ENCODE assay signal across 22 cellular contexts in genomic region chr4:122104184-122104583, GRCh38. TPM values are rescaled to one million over a fixed set of nuclear protein-coding genes. Genes with fewer than 3 reads are reported as not detected.
A peak's percentile ranks its signal among the peaks of the same experiment; 100 is the strongest.
DNase-seq lines count a peak whose midpoint lies in the region; ATAC-seq and TF ChIP-seq lines count a peak whose summit lies in the region.
"Had no signal": no experiment of that assay in that cellular context is flagged by ENCODE, and none has a peak within 500 bp of the region (broad histone marks: within the 10 kb centered on the region; RNA-seq: fewer than 3 reads in every experiment).

No MANE protein-coding gene starts in this region.

- H3K27ac Mint-ChIP-seq in MCF 10A (ENCODE audit: low read depth, unreplicated experiment): no peak overlapping the region
- H3K27ac Mint-ChIP-seq in WTC11: no peak overlapping the region
- no peak overlapping the region for H3K27ac Mint-ChIP-seq in activated naive CD4-positive, alpha-beta T cell treated with anti-CD3 and anti-CD28 coated beads, Interleukin-2, amount 10 ng/mL, durations not matched to agents 7 days and 5 days

- H3K4me1 ChIP-seq in mammary epithelial cell (ENCODE audit: insufficient read depth, low read length): no peaks in the 10 kb centered on the region

- H3K9me3 Mint-ChIP-seq in MCF 10A (ENCODE audit: unreplicated experiment): no peaks in the 10 kb centered on the region
- H3K9me3 Mint-ChIP-seq in WTC11: 0 out of 2 replicates have a peak, but pooled peaks cover 6% of the 10 kb centered on the region
- no peaks in the 10 kb centered on the region for H3K9me3 Mint-ChIP-seq in activated naive CD4-positive, alpha-beta T cell treated with anti-CD3 and anti-CD28 coated beads, Interleukin-2, amount 10 ng/mL, durations not matched to agents 7 days and 5 days
- H3K9me3 Mint-ChIP-seq: CD8-positive, alpha-beta memory T cell had no signal

- H3K79me2 ChIP-seq in mammary epithelial cell (ENCODE audit: insufficient read depth, low read length): no peaks in the 10 kb centered on the region

- H3K27me3 Mint-ChIP-seq in MCF 10A (ENCODE audit: insufficient read depth, unreplicated experiment): no peaks in the 10 kb centered on the region
- peaks cover 43% of the 10 kb centered on the region for H3K27me3 Mint-ChIP-seq in WTC11 (ENCODE audit: low read depth)
- peaks cover 14% of the 10 kb centered on the region for H3K27me3 Mint-ChIP-seq in activated naive CD4-positive, alpha-beta T cell treated with anti-CD3 and anti-CD28 coated beads, Interleukin-2, amount 10 ng/mL, durations not matched to agents 7 days and 5 days

- no peak overlapping the region for H3K4me2 ChIP-seq in mammary epithelial cell (ENCODE audit: insufficient read depth, low read depth, low read length)
- H3K4me2 ChIP-seq: BLaER1 treated with 17β-estradiol and CSF1 and Interleukin-3, amounts not matched to agents 10 nM and 100 nM; KMS-11 had no signal

- no peak for TF ChIP-seq CTCF in MCF 10A (IDR thresholded peaks at IDR 0.05; ENCODE audit: unreplicated experiment)
- TF ChIP-seq CTCF in mammary epithelial cell (conservative IDR thresholded peaks at IDR 0.05 in 1 of 2, IDR thresholded peaks at IDR 0.05 in 1 of 2; ENCODE audit: extremely low read depth in 1 of 2, insufficient read depth in 1 of 2, low read depth in 1 of 2, low read length in 2 of 2): no peak
- no peak for TF ChIP-seq CTCF in WTC11 (IDR thresholded peaks at IDR 0.05)
- TF ChIP-seq CTCF in coronary artery (IDR thresholded peaks at IDR 0.05): no peak

- H2AFZ ChIP-seq in mammary epithelial cell (ENCODE audit: low read depth, low read length): no peak overlapping the region

- CTCF ChIA-PET in MCF 10A (lab: Yijun Ruan, JAX): no interaction called here
- CTCF ChIA-PET in mammary epithelial cell (lab: Charles Lee; ENCODE audit: low non-redundant PET): interaction anchor here (0.6 kb wide), 1 partner anchor 48 kb away, joined by 5 read pairs; no protein-coding TSS in a partner anchor
- CTCF ChIA-PET in WTC11 (lab: Charles Lee): no interaction called here
- CTCF ChIA-PET in activated naive CD4-positive, alpha-beta T cell treated with anti-CD3 and anti-CD28 coated beads, Interleukin-2, amount 10 ng/mL, durations not matched to agents 7 days and 5 days (lab: Charles Lee): no interaction called here

- dilution Hi-C loops in mammary epithelial cell (cut with HindIII; ENCODE audit: low sequenced_read_pairs): no loop called here

- DNase-seq in MCF 10A (ENCODE audit: unreplicated experiment) (peak; percentile 11), mammary epithelial cell (no peak), WTC11 (ENCODE audit: low spot score) (no peak), glomerular visceral epithelial cell (ENCODE audit: extremely low spot score) (peak; percentile 10), CD1c-positive myeloid dendritic cell (ENCODE audit: extremely low spot score) (no peak), NAMALWA (ENCODE audit: low spot score) (no peak), coronary artery (ENCODE audit: low spot score) (no peak)
- DNase-seq in activated naive CD4-positive, alpha-beta T cell treated with anti-CD3 and anti-CD28 coated beads, Interleukin-2, amount 10 ng/mL, durations not matched to agents 7 days and 5 days: no peak
- DNase-seq: CD8-positive, alpha-beta memory T cell; DMS79 treated with DMSO at 0.1 percent for 48 hours; HCEC 1CT; NCI-H1092 treated with DMSO at 0.1 percent for 48 hours; NCI-H146; NCI-H2029 treated with DMSO at 0.1 percent for 48 hours; NCI-H2171; NCI-H446 treated with DMSO at 0.1 percent for 48 hours; NCI-H69; NK-92 treated with Interleukin-12 subunit alpha and Interleukin-12 subunit beta, amount 100 ng/mL, for 24 hours; Right ventricle myocardium superior had no signal

- POLR2A ChIA-PET in MCF 10A (lab: Yijun Ruan, JAX): interaction anchor here (1.2 kb wide), 1 partner anchor 13 kb away, joined by 3 read pairs; no protein-coding TSS in a partner anchor
- POLR2A ChIA-PET in WTC11 (lab: Charles Lee): no interaction called here

- in situ Hi-C loops in mammary epithelial cell (cut with MboI; ENCODE audit: low sequenced_read_pairs in 2 of 2): no loop called here

- ATAC-seq in WTC11: peak; percentile 41; the same call in 1 of the 2 replicates

- H3K27ac ChIP-seq in mammary epithelial cell (ENCODE audit: insufficient read depth, low read depth, low read length) (no peak overlapping the region), coronary artery (no peak overlapping the region)
- H3K27ac ChIP-seq: BLaER1 treated with 17β-estradiol and CSF1 and Interleukin-3, amounts not matched to agents 10 nM and 100 nM; KMS-11; SK-N-MC had no signal

- intact Hi-C loops in MCF 10A (cut with micrococcal nuclease): no loop called here
- intact Hi-C loops in mammary epithelial cell (cut with micrococcal nuclease): no loop called here

- no peak overlapping the region for H3K4me3 Mint-ChIP-seq in MCF 10A (ENCODE audit: unreplicated experiment)
- H3K4me3 Mint-ChIP-seq in WTC11: no peak overlapping the region
- H3K4me3 Mint-ChIP-seq in activated naive CD4-positive, alpha-beta T cell treated with anti-CD3 and anti-CD28 coated beads, Interleukin-2, amount 10 ng/mL, durations not matched to agents 7 days and 5 days: no peak overlapping the region
- H3K4me3 Mint-ChIP-seq: CD8-positive, alpha-beta memory T cell had no signal

- H3K4me3 ChIP-seq in mammary epithelial cell (replicated peaks in 1 of 3; ENCODE audit: insufficient read depth in 1 of 3, low read depth in 2 of 3, low read length in 3 of 3) (no peak overlapping the region), coronary artery (no peak overlapping the region)
- H3K4me3 ChIP-seq: BLaER1 treated with 17β-estradiol and CSF1 and Interleukin-3, amounts not matched to agents 10 nM and 100 nM; SK-N-MC had no signal

- H3K36me3 ChIP-seq in mammary epithelial cell (ENCODE audit: insufficient read depth, low read length): no peaks in the 10 kb centered on the region
- H3K36me3 ChIP-seq: BLaER1 treated with 17β-estradiol and CSF1 and Interleukin-3, amounts not matched to agents 10 nM and 100 nM had no signal

- BruUV-seq in MCF 10A (replicated peaks; lab: Mats Ljungman, UMichigan) (no TSS peak), mammary epithelial cell (replicated peaks; lab: Mats Ljungman, UMichigan) (no TSS peak)

- H3K4me1 Mint-ChIP-seq in MCF 10A (ENCODE audit: insufficient read depth, unreplicated experiment) (no peaks in the 10 kb centered on the region), WTC11 (peaks cover 36% of the 10 kb centered on the region)
- peaks cover 16% of the 10 kb centered on the region for H3K4me1 Mint-ChIP-seq in activated naive CD4-positive, alpha-beta T cell treated with anti-CD3 and anti-CD28 coated beads, Interleukin-2, amount 10 ng/mL, durations not matched to agents 7 days and 5 days

- H3K9me3 ChIP-seq in mammary epithelial cell (replicated peaks; ENCODE audit: insufficient read depth, low read length): no peaks in the 10 kb centered on the region
- H3K9me3 ChIP-seq: BLaER1 treated with 17β-estradiol and CSF1 and Interleukin-3, amounts not matched to agents 10 nM and 100 nM had no signal

- H4K20me1 ChIP-seq in mammary epithelial cell (ENCODE audit: insufficient read depth, low read length): no peaks in the 10 kb centered on the region
- H4K20me1 ChIP-seq: BLaER1 treated with 17β-estradiol and CSF1 and Interleukin-3, amounts not matched to agents 10 nM and 100 nM had no signal

- no peak overlapping the region for H3K9ac ChIP-seq in mammary epithelial cell (ENCODE audit: insufficient read depth, low read length)
- H3K9ac ChIP-seq: BLaER1 treated with 17β-estradiol and CSF1 and Interleukin-3, amounts not matched to agents 10 nM and 100 nM; KMS-11 had no signal

- H3K27me3 ChIP-seq in mammary epithelial cell (ENCODE audit: insufficient read depth, low read length): no peaks in the 10 kb centered on the region
- H3K27me3 ChIP-seq: BLaER1 treated with 17β-estradiol and CSF1 and Interleukin-3, amounts not matched to agents 10 nM and 100 nM had no signal

- H3K36me3 Mint-ChIP-seq in MCF 10A (ENCODE audit: insufficient read depth, unreplicated experiment) (no peaks in the 10 kb centered on the region), WTC11 (no peaks in the 10 kb centered on the region; the same call in 1 of the 2 replicates)
- no peaks in the 10 kb centered on the region for H3K36me3 Mint-ChIP-seq in activated naive CD4-positive, alpha-beta T cell treated with anti-CD3 and anti-CD28 coated beads, Interleukin-2, amount 10 ng/mL, durations not matched to agents 7 days and 5 days
- H3K36me3 Mint-ChIP-seq: CD8-positive, alpha-beta memory T cell had no signal

TF ChIP-seq in WTC11, 78 proteins besides CTCF, POLR2A, EP300 and RAD21 (continues in another document):
- TF ChIP-seq TEAD4 (CRISPR knock-in tag; IDR thresholded peaks at IDR 0.05): no peak
- TF ChIP-seq ZNF138 (CRISPR knock-in tag; conservative IDR thresholded peaks at IDR 0.05): no peak
- TF ChIP-seq MAX (CRISPR knock-in tag; IDR thresholded peaks at IDR 0.05): no peak
- peak; percentile 23; the same call in 1 of the 2 replicates for TF ChIP-seq NFYB (CRISPR knock-in tag; conservative IDR thresholded peaks at IDR 0.05; ENCODE audit: low read depth)

RNA-seq across cellular contexts. Expression of gene BLTP1, which starts 47.9 kb away (rescaled TPM):
- 28.0 and 33.1 TPM in 2 replicates for total RNA-seq in MCF 10A (2022)
- 100 to 1,000 TPM in 1 of 2 donors, 10 to 100 TPM in 1; 43.1 to 133 TPM for total RNA-seq in mammary epithelial cell
- polyA plus RNA-seq in mammary epithelial cell: 15.5 TPM
- 84.0 TPM for polyA minus RNA-seq in mammary epithelial cell
- total RNA-seq in WTC11 (2021): 29.1 to 32.1 TPM (median 30.3 TPM) in 3 replicates

Comparison
In these comparisons a context has a peak if more than half of its experiments do, and no peak if none do; other contexts are left out.
1. DNase-seq: peak in MCF 10A (single experiment) and glomerular visceral epithelial cell (single experiment); none in mammary epithelial cell (single experiment), WTC11 (single experiment), CD1c-positive myeloid dendritic cell (single experiment), NAMALWA (single experiment), coronary artery (single experiment) and activated naive CD4-positive, alpha-beta T cell treated with anti-CD3 and anti-CD28 coated beads, Interleukin-2, amount 10 ng/mL, durations not matched to agents 7 days and 5 days (single experiment).